Comparison of ENCODE assay signal across 8 cellular contexts in genomic region chr18:67516432-67517223, GRCh38. TPM values are rescaled to one million over a fixed set of nuclear protein-coding genes. Genes with fewer than 3 reads are reported as not detected.
DNase-seq lines count a peak whose midpoint lies in the region; ATAC-seq and TF ChIP-seq lines count a peak whose summit lies in the region.

Gene DSEL, minus strand, starts transcription at chr18:67516720. Its CDS starts 2,112 bp downstream, at chr18:67514608.

- DNase-seq in DMS 273 treated with DMSO at 0.1 percent for 48 hours (lab: John Stamatoyannopoulos, UW) (peak; percentile 82), RPMI7951 (ENCODE audit: low read depth) (peak; percentile 83), fibroblast of pulmonary artery (ENCODE audit: low read depth) (peak; percentile 97), natural killer cell (peak; percentile 93)
- DNase-seq in activated effector memory CD4-positive, alpha-beta T cell treated with Interleukin-2 at 50 U/mL for 16 hours: peak; percentile 96

- H3K4me1 Mint-ChIP-seq in IgD-negative memory B cell (peaks cover 9 to 12% (median 12%) of the 10 kb centered on the region in 3 donors), natural killer cell (peaks cover 20 to 31% of the 10 kb centered on the region in 2 donors)
- H3K4me1 Mint-ChIP-seq in stimulated activated memory B cell treated with anti-CD40 and anti-IgM and Interleukin-4, amounts not matched to agents 10 μg/mL and 1 μg/mL and 100 μg/mL, for 72 hours: peaks cover 24% of the 10 kb centered on the region

- H3K27ac Mint-ChIP-seq in IgD-negative memory B cell (no peak within 1 kb of the TSS), natural killer cell (peak within 1 kb of the TSS; percentile 50 to 85)
- H3K27ac Mint-ChIP-seq in stimulated activated memory B cell treated with anti-CD40 and anti-IgM and Interleukin-4, amounts not matched to agents 10 μg/mL and 1 μg/mL and 100 μg/mL, for 72 hours: no peak within 1 kb of the TSS

- H3K4me3 Mint-ChIP-seq in IgD-negative memory B cell (peak within 1 kb of the TSS; percentile 86 to 96 (median 91)), natural killer cell (peak within 1 kb of the TSS; percentile 94)
- H3K4me3 Mint-ChIP-seq in stimulated activated memory B cell treated with anti-CD40 and anti-IgM and Interleukin-4, amounts not matched to agents 10 μg/mL and 1 μg/mL and 100 μg/mL, for 72 hours: peak within 1 kb of the TSS; percentile 80

- peak within 1 kb of the TSS; percentile 88 for H3K4me3 ChIP-seq in fibroblast of pulmonary artery (replicated peaks; ENCODE audit: low read depth, low read length)

- H3K9me3 Mint-ChIP-seq in IgD-negative memory B cell (no peaks in the 10 kb centered on the region), natural killer cell (no peaks in the 10 kb centered on the region)
- no peaks in the 10 kb centered on the region for H3K9me3 Mint-ChIP-seq in stimulated activated memory B cell treated with anti-CD40 and anti-IgM and Interleukin-4, amounts not matched to agents 10 μg/mL and 1 μg/mL and 100 μg/mL, for 72 hours

- ATAC-seq in GM21619 (IDR thresholded peaks at IDR 0.05; ENCODE audit: unreplicated experiment) (peak; percentile 93), natural killer cell (peak; percentile 97 to 100 (median 98))
- peak; percentile 99 for ATAC-seq in stimulated activated memory B cell treated with anti-CD40 and anti-IgM and Interleukin-4, amounts not matched to agents 10 μg/mL and 1 μg/mL and 100 μg/mL, for 72 hours

- H3K27me3 Mint-ChIP-seq in IgD-negative memory B cell (peaks cover 9% of the 10 kb centered on the region), natural killer cell (ENCODE audit: low read depth in 2 of 2) (no peaks in the 10 kb centered on the region)
- H3K27me3 Mint-ChIP-seq in stimulated activated memory B cell treated with anti-CD40 and anti-IgM and Interleukin-4, amounts not matched to agents 10 μg/mL and 1 μg/mL and 100 μg/mL, for 72 hours: peaks cover 34% of the 10 kb centered on the region

- H3K36me3 Mint-ChIP-seq in IgD-negative memory B cell (no peaks in the 10 kb centered on the region), natural killer cell (no peaks in the 10 kb centered on the region)
- H3K36me3 Mint-ChIP-seq in stimulated activated memory B cell treated with anti-CD40 and anti-IgM and Interleukin-4, amounts not matched to agents 10 μg/mL and 1 μg/mL and 100 μg/mL, for 72 hours: no peaks in the 10 kb centered on the region

- intact Hi-C loops in natural killer cell (cut with micrococcal nuclease): no loop called here

- TF ChIP-seq CTCF in fibroblast of pulmonary artery (IDR thresholded peaks at IDR 0.05; ENCODE audit: low read length, missing control alignments): no peak
- no peak for TF ChIP-seq CTCF in natural killer cell (IDR thresholded peaks at IDR 0.05)

RNA-seq across cellular contexts. Expression of gene DSEL, which starts in this region (rescaled TPM):
- polyA plus RNA-seq in IgD-negative memory B cell: not detected
- 0.48 and 0.68 TPM in 2 replicates for total RNA-seq in RPMI7951 (2014; rRNA removed; shearing (Covaris generic))
- under 1 TPM; 0.11 to 0.38 (median 0.12) TPM for total RNA-seq in natural killer cell

Comparison
In these comparisons a context has a peak if more than half of its experiments do, and no peak if none do; other contexts are left out.
1. Peak in every context shown above with its lines: DNase-seq, ATAC-seq and H3K4me3 ChIP-seq.
2. Peak in DNase-seq in RPMI7951; RNA of the gene not detected or under 1 TPM.
3. Peak in DNase-seq and ATAC-seq in natural killer cell; RNA of the gene not detected or under 1 TPM.
4. H3K27ac Mint-ChIP-seq: peak in natural killer cell (2 of 2); none in IgD-negative memory B cell (0 of 3) and stimulated activated memory B cell treated with anti-CD40 and anti-IgM and Interleukin-4, amounts not matched to agents 10 μg/mL and 1 μg/mL and 100 μg/mL, for 72 hours (single experiment).